In the genomic region with DNA sequence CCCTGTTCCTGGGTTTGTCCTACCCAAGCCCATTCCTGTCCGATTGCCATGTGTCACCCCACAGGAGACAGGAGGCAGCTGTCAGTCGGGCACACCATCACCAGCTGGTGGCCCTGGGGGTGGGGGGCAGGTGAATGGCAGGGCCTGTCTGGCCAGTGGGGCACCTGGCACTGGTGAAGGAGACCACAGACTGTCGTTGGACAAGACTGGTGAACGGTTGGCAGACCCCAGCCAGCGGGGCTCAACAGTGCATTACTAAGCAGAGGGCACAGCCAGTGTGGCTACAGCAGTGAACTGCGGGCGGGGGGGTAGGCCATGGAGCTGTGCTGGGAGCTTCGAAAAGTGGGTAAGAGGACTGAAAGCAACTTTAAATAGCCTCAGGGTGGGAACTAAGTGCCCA, we compare ENCODE assay signal across 12 cellular contexts. TPM values are rescaled to one million over a fixed set of nuclear protein-coding genes. Genes with fewer than 3 reads are reported as not detected.
A peak's percentile ranks its signal among the peaks of the same experiment; 100 is the strongest.
DNase-seq lines count a peak whose midpoint lies in the region; ATAC-seq and TF ChIP-seq lines count a peak whose summit lies in the region.
"Had no signal": no experiment of that assay in that cellular context is flagged by ENCODE, and none has a peak within 500 bp of the region (broad histone marks: within the 10 kb centered on the region; RNA-seq: fewer than 3 reads in every experiment).

No MANE protein-coding gene starts in this region.

- H3K4me1 Mint-ChIP-seq in type B pancreatic cell (ENCODE audit: unreplicated experiment) = peaks cover 17% of the 10 kb centered on the region

- H3K36me3 Mint-ChIP-seq in activated naive CD4-positive, alpha-beta T cell treated with anti-CD3 and anti-CD28 coated beads, Interleukin-2, amount 50 U/mL, for 72 hours = peaks cover 26 to 37% of the 10 kb centered on the region in 2 donors
- H3K36me3 Mint-ChIP-seq in type B pancreatic cell = no peaks in the 10 kb centered on the region

- H2AK5ac ChIP-seq in mesendoderm (ENCODE audit: low read length) = no peak overlapping the region

- no peak overlapping the region for H2BK5ac ChIP-seq in mesendoderm (ENCODE audit: low read length)

- peak overlapping the region; percentile 48 for H3K23ac ChIP-seq in mesendoderm (ENCODE audit: low read length)

- H4K8ac ChIP-seq in mesendoderm (ENCODE audit: low read depth, low read length) = no peak overlapping the region

- H3K56ac ChIP-seq in mesendoderm (ENCODE audit: low read length) = no peak overlapping the region

- H3K36me3 ChIP-seq in mesendoderm (ENCODE audit: control insufficient read depth, insufficient read depth, low read length) = no peaks in the 10 kb centered on the region
- H3K36me3 ChIP-seq: prostate gland had no signal

- H2BK15ac ChIP-seq in mesendoderm (replicated peaks; ENCODE audit: low read depth) = no peak overlapping the region

- no CpG with 5 or more reads among the region's 8 CpGs for WGBS in mesendoderm (ENCODE audit: extremely low coverage, insufficient coverage, low lambda C conversion rate)

- peak; percentile 52 for DNase-seq in stimulated activated CD4-positive, alpha-beta T cell treated with anti-CD3 and anti-CD28 coated beads, Interleukin-15, amount 100 ng/mL, for 24 hours
- no peak for DNase-seq in stimulated activated CD4-positive, alpha-beta T cell treated with anti-CD3 and anti-CD28 coated beads, Interleukin-12 subunit alpha, Interleukin-12 subunit beta, amount 100 ng/mL, for 4 hours
- no peak for DNase-seq in activated naive CD4-positive, alpha-beta T cell treated with anti-CD3 and anti-CD28 coated beads, Interleukin-2, amount 50 U/mL, for 72 hours (ENCODE audit: low spot score in 2 of 2)
- DNase-seq in mesendoderm (no peak), type B pancreatic cell (ENCODE audit: extremely low spot score, unreplicated experiment) (no peak), medulla oblongata (ENCODE audit: extremely low spot score) (no peak)
- DNase-seq: NCI-H1092 treated with DMSO at 0.1 percent for 48 hours had no signal

- peak overlapping the region; percentile 83 for H3K4me3 Mint-ChIP-seq in type B pancreatic cell

- H3K4me2 ChIP-seq in mesendoderm (ENCODE audit: low read length) = no peak overlapping the region

- H4K5ac ChIP-seq in mesendoderm (ENCODE audit: low read length) = no peak overlapping the region

- peak overlapping the region; percentile 81 to 82 for H3K27ac Mint-ChIP-seq in activated naive CD4-positive, alpha-beta T cell treated with anti-CD3 and anti-CD28 coated beads, Interleukin-2, amount 50 U/mL, for 72 hours
- H3K27ac Mint-ChIP-seq in type B pancreatic cell = no peak overlapping the region

- no peak overlapping the region for H2BK120ac ChIP-seq in mesendoderm (ENCODE audit: low read depth, low read length)

- peaks cover 29% of the 10 kb centered on the region for H3K27me3 Mint-ChIP-seq in type B pancreatic cell

- no peaks in the 10 kb centered on the region for H3K9me3 Mint-ChIP-seq in activated naive CD4-positive, alpha-beta T cell treated with anti-CD3 and anti-CD28 coated beads, Interleukin-2, amount 50 U/mL, for 72 hours
- no peaks in the 10 kb centered on the region for H3K9me3 Mint-ChIP-seq in type B pancreatic cell

- H3K4ac ChIP-seq in mesendoderm (ENCODE audit: low read depth, low read length) = no peak overlapping the region

- H3K4me3 ChIP-seq in mesendoderm (ENCODE audit: low read length) = no peak overlapping the region
- H3K4me3 ChIP-seq: hepatocyte, prostate gland had no signal

- H3K79me1 ChIP-seq in mesendoderm (ENCODE audit: low read length) = peaks cover 23% of the 10 kb centered on the region

- peaks cover 10% of the 10 kb centered on the region for H3K4me1 ChIP-seq in mesendoderm (ENCODE audit: control insufficient read depth, low read depth, low read length)

- no peak for ATAC-seq in activated naive CD4-positive, alpha-beta T cell treated with anti-CD3 and anti-CD28 coated beads, Interleukin-2, amount 50 U/mL, for 72 hours
- ATAC-seq in HG03135 (IDR thresholded peaks at IDR 0.05; ENCODE audit: unreplicated experiment) = no peak
- no peak for ATAC-seq in HG02840 (IDR thresholded peaks at IDR 0.05; ENCODE audit: low FRiP score, unreplicated experiment)
- ATAC-seq: SK-N-SH treated with all-trans-retinoic acid at 6 μM for 48 hours had no signal

- H3K9ac ChIP-seq in mesendoderm (ENCODE audit: low read length) = no peak overlapping the region

- no peak overlapping the region for H3K18ac ChIP-seq in mesendoderm (ENCODE audit: low read length)

- H3K27ac ChIP-seq in mesendoderm (ENCODE audit: low read depth, low read length) = no peak overlapping the region
- H3K27ac ChIP-seq: hepatocyte, prostate gland had no signal

- H3K27me3 ChIP-seq in mesendoderm (ENCODE audit: insufficient read depth, low read length, poor library complexity) = no peaks in the 10 kb centered on the region

- TF ChIP-seq CTCF in type B pancreatic cell (conservative IDR thresholded peaks at IDR 0.05) = no peak

- H3K79me2 ChIP-seq in mesendoderm (ENCODE audit: control insufficient read depth, insufficient read depth, low read length) = peaks cover 14% of the 10 kb centered on the region

RNA-seq across cellular contexts. Expression of a gene that starts 2.1 kb away (rescaled TPM):
- 10 to 100 TPM; 47.8 to 53.6 TPM for total RNA-seq in activated naive CD4-positive, alpha-beta T cell treated with anti-CD3 and anti-CD28 coated beads, Interleukin-2, amount 50 U/mL, for 72 hours
- 9.6 TPM for polyA plus RNA-seq in mesendoderm (2013, experiment 1 of 2)
- polyA plus RNA-seq in mesendoderm (2013, experiment 2 of 2) = 10.6 TPM
- total RNA-seq in type B pancreatic cell (ENCODE audit: low replicate concordance) = 6.3 and 11.2 TPM in 2 replicates

RNA-seq across cellular contexts. Expression of a gene that starts 29.3 kb away (rescaled TPM):
- 10 to 100 TPM; 43.3 to 50.4 TPM for total RNA-seq in activated naive CD4-positive, alpha-beta T cell treated with anti-CD3 and anti-CD28 coated beads, Interleukin-2, amount 50 U/mL, for 72 hours
- polyA plus RNA-seq in mesendoderm (2013, experiment 1 of 2) = 38.7 TPM
- 39.7 TPM for polyA plus RNA-seq in mesendoderm (2013, experiment 2 of 2)
- total RNA-seq in type B pancreatic cell (ENCODE audit: low replicate concordance) = 42.0 and 57.0 TPM in 2 replicates
